In the genomic region with DNA sequence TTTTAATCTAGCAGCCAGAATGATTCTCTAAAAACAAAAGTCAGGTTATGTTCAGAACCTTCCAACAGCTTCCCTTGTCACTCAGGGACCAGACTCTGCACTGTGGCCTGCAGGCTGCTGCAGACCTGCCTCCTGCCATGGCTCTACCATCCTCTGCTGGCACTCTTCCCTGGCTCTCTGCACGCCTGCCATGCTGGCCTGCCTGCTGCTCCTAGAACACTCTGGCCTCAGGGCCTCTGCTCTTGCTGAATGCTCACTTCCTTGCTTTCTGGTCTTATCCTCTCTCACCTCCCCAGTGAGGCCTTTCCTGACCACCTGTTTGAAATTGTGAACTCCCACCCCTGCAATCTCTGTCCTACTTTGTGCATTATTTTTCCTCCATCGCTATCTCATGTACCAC, we compare ENCODE assay signal across 15 cellular contexts.
A peak's percentile ranks its signal among the peaks of the same experiment; 100 is the strongest.
DNase-seq lines count a peak whose midpoint lies in the region; ATAC-seq, FAIRE-seq and TF ChIP-seq lines count a peak whose summit lies in the region.
"Had no signal": no experiment of that assay in that cellular context is flagged by ENCODE, and none has a peak within 500 bp of the region (broad histone marks: within the 10 kb centered on the region; RNA-seq: fewer than 3 reads in every experiment).

No MANE protein-coding gene starts in this region.

- POLR2A ChIA-PET in activated naive CD8-positive, alpha-beta T cell treated with anti-CD3 and anti-CD28 coated beads, Interleukin-2, amount 10 ng/mL, durations not matched to agents 7 days and 5 days (lab: Charles Lee) = no interaction called here

- no peak overlapping the region for H4K91ac ChIP-seq in mesenchymal stem cell (ENCODE audit: low read length)

- peaks cover 30% of the 10 kb centered on the region for H3K79me1 ChIP-seq in mesenchymal stem cell (replicated peaks; ENCODE audit: low read length, poor library complexity, severe bottlenecking)

- FAIRE-seq in bronchial epithelial cell (lab: Jason Lieb, UNC) (peak; percentile 43), HTR-8/SVneo (lab: Jason Lieb, UNC) (no peak)

- H3K27ac Mint-ChIP-seq in activated naive CD8-positive, alpha-beta T cell treated with anti-CD3 and anti-CD28 coated beads, Interleukin-2, amount 10 ng/mL, durations not matched to agents 7 days and 5 days = peak overlapping the region; percentile 28
- no peak overlapping the region for H3K27ac Mint-ChIP-seq in activated naive CD8-positive, alpha-beta T cell treated with anti-CD3 and anti-CD28 coated beads, Interleukin-2, amount 50 U/mL, for 24 hours

- intact Hi-C loops in lower lobe of right lung (cut with DNase I) = no loop called here
- intact Hi-C loops in upper lobe of right lung (cut with DNase I) = no loop called here

- H3K9me3 ChIP-seq in lower lobe of right lung = no peaks in the 10 kb centered on the region
- H3K9me3 ChIP-seq in upper lobe of right lung = no peaks in the 10 kb centered on the region
- H3K9me3 ChIP-seq in mesenchymal stem cell (ENCODE audit: control insufficient read depth, low read length) = no peaks in the 10 kb centered on the region
- H3K9me3 ChIP-seq: thoracic aorta had no signal

- TF ChIP-seq CTCF in bronchial epithelial cell (IDR thresholded peaks at IDR 0.05; ENCODE audit: insufficient read depth, low read length, severe bottlenecking) (no peak), lower lobe of right lung (IDR thresholded peaks at IDR 0.05) (no peak), upper lobe of right lung (IDR thresholded peaks at IDR 0.05) (no peak)

- H3K27me3 Mint-ChIP-seq in activated naive CD8-positive, alpha-beta T cell treated with anti-CD3 and anti-CD28 coated beads, Interleukin-2, amount 10 ng/mL, durations not matched to agents 7 days and 5 days = no peaks in the 10 kb centered on the region
- H3K27me3 Mint-ChIP-seq in activated naive CD8-positive, alpha-beta T cell treated with anti-CD3 and anti-CD28 coated beads, Interleukin-2, amount 50 U/mL, for 24 hours = no peaks in the 10 kb centered on the region

- no peaks in the 10 kb centered on the region for H3K9me3 Mint-ChIP-seq in activated naive CD8-positive, alpha-beta T cell treated with anti-CD3 and anti-CD28 coated beads, Interleukin-2, amount 10 ng/mL, durations not matched to agents 7 days and 5 days
- no peaks in the 10 kb centered on the region for H3K9me3 Mint-ChIP-seq in activated naive CD8-positive, alpha-beta T cell treated with anti-CD3 and anti-CD28 coated beads, Interleukin-2, amount 50 U/mL, for 24 hours

- no peak overlapping the region for H2AK5ac ChIP-seq in mesenchymal stem cell (ENCODE audit: low read length, severe bottlenecking)

- H4K8ac ChIP-seq in mesenchymal stem cell (ENCODE audit: low read length) = no peak overlapping the region

- H2BK12ac ChIP-seq in mesenchymal stem cell (ENCODE audit: low read length in 2 of 2) = no peak overlapping the region

- H3K4me1 ChIP-seq in lower lobe of right lung (peaks cover 36% of the 10 kb centered on the region), upper lobe of right lung (peaks cover 24% of the 10 kb centered on the region), mesenchymal stem cell (ENCODE audit: control insufficient read depth, insufficient read depth, low read depth, low read length) (peaks cover 3% of the 10 kb centered on the region)

- 98% methylated on average over 2 of the region's 2 CpGs for WGBS in mesenchymal stem cell

- H3K36me3 Mint-ChIP-seq in activated naive CD8-positive, alpha-beta T cell treated with anti-CD3 and anti-CD28 coated beads, Interleukin-2, amount 10 ng/mL, durations not matched to agents 7 days and 5 days = peaks cover 2% of the 10 kb centered on the region
- H3K36me3 Mint-ChIP-seq in activated naive CD8-positive, alpha-beta T cell treated with anti-CD3 and anti-CD28 coated beads, Interleukin-2, amount 50 U/mL, for 24 hours (ENCODE audit: low read depth) = no peaks in the 10 kb centered on the region

- H3K4me2 ChIP-seq in mesenchymal stem cell (ENCODE audit: low read length, poor library complexity, severe bottlenecking) = no peak overlapping the region

- peak overlapping the region in 1 of 2 experiments; percentile 93 for H3K18ac ChIP-seq in mesenchymal stem cell (ENCODE audit: low read depth in 1 of 2, low read length in 2 of 2)

- H2BK5ac ChIP-seq in mesenchymal stem cell (ENCODE audit: low read depth, low read length, poor library complexity, severe bottlenecking) = no peak overlapping the region

- no peaks in the 10 kb centered on the region for H3K27me3 ChIP-seq in bronchial epithelial cell (ENCODE audit: control insufficient read depth, insufficient read depth, low read length)
- no peaks in the 10 kb centered on the region for H3K27me3 ChIP-seq in lower lobe of right lung (ENCODE audit: low read depth)
- no peaks in the 10 kb centered on the region for H3K27me3 ChIP-seq in upper lobe of right lung
- no peaks in the 10 kb centered on the region for H3K27me3 ChIP-seq in mesenchymal stem cell (ENCODE audit: control insufficient read depth in 1 of 2, insufficient read depth in 1 of 2, low read length in 2 of 2)

- H2BK15ac ChIP-seq in mesenchymal stem cell (ENCODE audit: low read depth, poor library complexity, severe bottlenecking) = no peak overlapping the region

- no peak overlapping the region for H3K9ac ChIP-seq in mesenchymal stem cell (ENCODE audit: low read length)

- H3K4ac ChIP-seq in mesenchymal stem cell (ENCODE audit: low read depth in 1 of 2, low read length in 2 of 2) = no peak overlapping the region

- H3K36me3 ChIP-seq in bronchial epithelial cell (ENCODE audit: control insufficient read depth, insufficient read depth, low read length) (peaks cover 8% of the 10 kb centered on the region), lower lobe of right lung (no peaks in the 10 kb centered on the region), upper lobe of right lung (no peaks in the 10 kb centered on the region), mesenchymal stem cell (ENCODE audit: control insufficient read depth in 1 of 2, insufficient read depth in 2 of 2, low read depth in 1 of 2, low read length in 2 of 2) (peaks cover 0 to 15% of the 10 kb centered on the region in 2 experiments)
- H3K36me3 ChIP-seq: thoracic aorta had no signal

- peak overlapping the region in 1 of 2 experiments; percentile 78 for H3K14ac ChIP-seq in mesenchymal stem cell (ENCODE audit: low read length in 2 of 2)

- no peak overlapping the region for H3K4me3 ChIP-seq in bronchial epithelial cell (ENCODE audit: low read depth, low read length)
- no peak overlapping the region for H3K4me3 ChIP-seq in lower lobe of right lung
- no peak overlapping the region for H3K4me3 ChIP-seq in upper lobe of right lung
- H3K4me3 ChIP-seq in mesenchymal stem cell (ENCODE audit: insufficient read depth in 1 of 2, low read depth in 1 of 2, low read length in 2 of 2) = no peak overlapping the region
- H3K4me3 ChIP-seq: thoracic aorta had no signal

- H2BK120ac ChIP-seq in mesenchymal stem cell (ENCODE audit: low read depth, low read length) = no peak overlapping the region

- peaks cover 2% of the 10 kb centered on the region for H3K4me1 Mint-ChIP-seq in activated naive CD8-positive, alpha-beta T cell treated with anti-CD3 and anti-CD28 coated beads, Interleukin-2, amount 10 ng/mL, durations not matched to agents 7 days and 5 days
- H3K4me1 Mint-ChIP-seq in activated naive CD8-positive, alpha-beta T cell treated with anti-CD3 and anti-CD28 coated beads, Interleukin-2, amount 50 U/mL, for 24 hours = peaks cover 13% of the 10 kb centered on the region

- H3K4me3 Mint-ChIP-seq in activated naive CD8-positive, alpha-beta T cell treated with anti-CD3 and anti-CD28 coated beads, Interleukin-2, amount 10 ng/mL, durations not matched to agents 7 days and 5 days = no peak overlapping the region
- no peak overlapping the region for H3K4me3 Mint-ChIP-seq in activated naive CD8-positive, alpha-beta T cell treated with anti-CD3 and anti-CD28 coated beads, Interleukin-2, amount 50 U/mL, for 24 hours

- DNase-seq in activated naive CD8-positive, alpha-beta T cell treated with anti-CD3 and anti-CD28 coated beads, Interleukin-2, amount 10 ng/mL, durations not matched to agents 7 days and 5 days = no peak
- DNase-seq in activated naive CD8-positive, alpha-beta T cell treated with anti-CD3 and anti-CD28 coated beads, Interleukin-2, amount 50 U/mL, for 24 hours = no peak
- DNase-seq in bronchial epithelial cell (ENCODE audit: low read depth) = no peak
- no peak for DNase-seq in lower lobe of right lung
- DNase-seq in upper lobe of right lung = no peak
- DNase-seq in HTR-8/SVneo (ENCODE audit: insufficient read length, low spot score) = no peak
- no peak for DNase-seq in mesenchymal stem cell
- DNase-seq in COLO829 (ENCODE audit: low spot score) = no peak
- DNase-seq: activated CD4-positive, alpha-beta T cell treated with anti-CD3 and anti-CD28 coated beads, Interleukin-2, amount 50 U/mL, for 48 hours; activated effector memory CD4-positive, alpha-beta T cell treated with Interleukin-2 at 50 U/mL for 16 hours; DMS153; H7; NCI-H1436 treated with DMSO at 0.1 percent for 48 hours had no signal

- H3K27ac ChIP-seq in lower lobe of right lung = no peak overlapping the region
- H3K27ac ChIP-seq in upper lobe of right lung = peak overlapping the region; percentile 1
- H3K27ac ChIP-seq in mesenchymal stem cell (ENCODE audit: low read length, poor library complexity, severe bottlenecking) = no peak overlapping the region
- H3K27ac ChIP-seq: thoracic aorta had no signal

- ATAC-seq in activated naive CD8-positive, alpha-beta T cell treated with anti-CD3 and anti-CD28 coated beads, Interleukin-2, amount 10 ng/mL, durations not matched to agents 7 days and 5 days (ENCODE audit: low read depth) = no peak
- ATAC-seq in activated naive CD8-positive, alpha-beta T cell treated with anti-CD3 and anti-CD28 coated beads, Interleukin-2, amount 50 U/mL, for 24 hours = no peak
- ATAC-seq in lower lobe of right lung = peak; percentile 45 to 47
- ATAC-seq in upper lobe of right lung = peak; percentile 70
- ATAC-seq: sciatic nerve had no signal

- no peak overlapping the region for H2AFZ ChIP-seq in mesenchymal stem cell (ENCODE audit: low read depth, low read length)

- no peak overlapping the region for H3K23ac ChIP-seq in mesenchymal stem cell (ENCODE audit: low read length in 2 of 2)

Comparison
In these comparisons a context has a peak if more than half of its experiments do, and no peak if none do; other contexts are left out.
1. ATAC-seq: peak in lower lobe of right lung (2 of 2) and upper lobe of right lung (single experiment); none in activated naive CD8-positive, alpha-beta T cell treated with anti-CD3 and anti-CD28 coated beads, Interleukin-2, amount 10 ng/mL, durations not matched to agents 7 days and 5 days (single experiment) and activated naive CD8-positive, alpha-beta T cell treated with anti-CD3 and anti-CD28 coated beads, Interleukin-2, amount 50 U/mL, for 24 hours (single experiment).